Comparison of ENCODE assay signal across 19 cellular contexts in genomic region chr2:11590193-11590592, GRCh38. TPM values are rescaled to one million over a fixed set of nuclear protein-coding genes. Genes with fewer than 3 reads are reported as not detected.
"Had no signal": no experiment of that assay in that cellular context is flagged by ENCODE, and none has a peak within 500 bp of the region (broad histone marks: within the 10 kb centered on the region; RNA-seq: fewer than 3 reads in every experiment).

No MANE protein-coding gene starts in this region.

- H3K9me3 ChIP-seq: esophagus muscularis mucosa, gastroesophageal sphincter, heart left ventricle, left ventricle myocardium inferior had no signal

- H3K4me3 ChIP-seq: coronary artery, dorsolateral prefrontal cortex, esophagus muscularis mucosa, gastroesophageal sphincter, heart left ventricle, hepatocyte, left ventricle myocardium inferior, lung had no signal

- H3K4me3 Mint-ChIP-seq: immature natural killer cell, memory B cell had no signal

- ATAC-seq: foreskin keratinocyte, gastroesophageal sphincter, heart left ventricle, left cardiac atrium, left lobe of liver had no signal

- H3K36me3 ChIP-seq: heart left ventricle, left ventricle myocardium inferior had no signal

- H3K27ac ChIP-seq: coronary artery, dorsolateral prefrontal cortex, esophagus muscularis mucosa, foreskin keratinocyte, gastroesophageal sphincter, heart left ventricle, hepatocyte, left ventricle myocardium inferior had no signal

- H3K9me3 Mint-ChIP-seq: immature natural killer cell, memory B cell had no signal

- DNase-seq: dorsolateral prefrontal cortex; effector CD4-positive, alpha-beta T cell; effector memory CD4-positive, alpha-beta T cell; foreskin keratinocyte; heart left ventricle; hypothalamus; immature natural killer cell; islet precursor cell; left cardiac atrium; left ventricle myocardium inferior; mammary epithelial cell; midbrain had no signal

- H3K27ac Mint-ChIP-seq: immature natural killer cell, memory B cell had no signal

- H3K4me1 ChIP-seq: esophagus muscularis mucosa, foreskin keratinocyte, gastroesophageal sphincter, heart left ventricle, left ventricle myocardium inferior had no signal

- H3K27me3 ChIP-seq: dorsolateral prefrontal cortex, esophagus muscularis mucosa, heart left ventricle, hepatocyte had no signal

- H3K4me1 Mint-ChIP-seq: immature natural killer cell, memory B cell had no signal

RNA-seq across cellular contexts. Expression of gene GREB1, which starts 56.3 kb away (rescaled TPM):
- polyA plus RNA-seq: foreskin keratinocyte had no signal
